1 cellular context compared by ENCODE assay signal in the genomic region with DNA sequence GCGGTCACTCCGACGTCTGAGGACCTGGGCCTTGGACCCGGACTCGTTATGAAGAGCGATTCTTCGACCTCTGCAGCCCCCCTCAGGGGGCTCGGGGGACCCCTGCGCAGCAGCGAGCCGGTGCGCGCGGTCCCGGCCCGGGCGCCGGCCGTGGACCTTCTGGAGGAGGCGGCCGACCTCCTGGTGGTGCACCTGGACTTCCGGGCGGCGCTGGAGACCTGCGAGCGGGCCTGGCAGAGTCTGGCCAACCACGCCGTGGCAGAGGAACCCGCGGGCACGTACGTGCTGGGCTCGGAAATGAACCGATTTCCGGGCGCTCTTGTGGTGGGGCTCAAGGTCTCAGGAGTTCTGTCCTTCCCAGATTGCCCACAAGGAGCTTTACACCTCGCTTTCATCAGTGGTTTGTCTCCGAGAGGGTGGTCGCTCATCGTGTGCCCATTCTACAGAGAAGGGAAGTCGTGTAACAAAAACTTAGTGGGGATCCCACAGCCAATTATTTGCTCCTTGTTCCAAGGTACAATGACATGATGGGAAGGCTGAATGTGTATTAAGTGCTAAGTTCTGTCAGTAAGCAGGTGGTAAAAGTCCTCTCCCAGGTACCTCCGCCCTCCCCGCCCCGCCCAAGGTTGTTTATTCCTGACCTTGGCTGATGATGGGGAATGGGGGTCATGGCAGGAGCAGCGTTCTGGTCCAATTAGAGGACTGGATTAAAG.
TF ChIP-seq lines count a peak whose summit lies in the region.

No MANE protein-coding gene starts in this region.

TF ChIP-seq in HepG2, 621 proteins besides CTCF, POLR2A, EP300 and RAD21 (continued from another document and continues in another):
- no peak for TF ChIP-seq ARID5B (CRISPR knock-in tag; IDR thresholded peaks at IDR 0.05)
- no peak for TF ChIP-seq RBM22 (optimal IDR thresholded peaks at IDR 0.05; ENCODE audit: low read length)
- TF ChIP-seq SNAPC2 (CRISPR knock-in tag; IDR thresholded peaks at IDR 0.05) = no peak
- no peak for TF ChIP-seq MTF2 (CRISPR knock-in tag; IDR thresholded peaks at IDR 0.05; ENCODE audit: borderline replicate concordance)
- TF ChIP-seq NCOR1 (IDR thresholded peaks at IDR 0.05; ENCODE audit: borderline replicate concordance, low read length) = no peak
- TF ChIP-seq GABPA (IDR thresholded peaks at IDR 0.05; ENCODE audit: low read depth, low read length) = peak; percentile 39
- TF ChIP-seq GABPA (CRISPR knock-in tag; IDR thresholded peaks at IDR 0.05; ENCODE audit: low read depth) = peak; percentile 34; the same call in 1 of the 2 replicates
- TF ChIP-seq SALL2 (CRISPR knock-in tag; IDR thresholded peaks at IDR 0.05) = no peak
- no peak for TF ChIP-seq MBD4 (IDR thresholded peaks at IDR 0.05; ENCODE audit: borderline replicate concordance, low read length)
- TF ChIP-seq MXD1 (CRISPR knock-in tag; IDR thresholded peaks at IDR 0.05) = peak; percentile 25; the same call in 1 of the 2 replicates
- TF ChIP-seq, protein P1, sequence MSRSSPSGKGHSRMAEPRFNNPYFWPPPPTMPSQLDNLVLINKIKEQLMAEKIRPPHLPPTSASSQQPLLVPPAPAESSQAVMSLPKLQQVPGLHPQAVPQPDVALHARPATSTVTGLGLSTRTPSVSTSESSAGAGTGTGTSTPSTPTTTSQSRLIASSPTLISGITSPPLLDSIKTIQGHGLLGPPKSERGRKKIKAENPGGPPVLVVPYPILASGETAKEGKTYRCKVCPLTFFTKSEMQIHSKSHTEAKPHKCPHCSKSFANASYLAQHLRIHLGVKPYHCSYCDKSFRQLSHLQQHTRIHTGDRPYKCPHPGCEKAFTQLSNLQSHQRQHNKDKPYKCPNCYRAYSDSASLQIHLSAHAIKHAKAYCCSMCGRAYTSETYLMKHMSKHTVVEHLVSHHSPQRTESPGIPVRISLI (CRISPR knock-in tag; IDR thresholded peaks at IDR 0.05; ENCODE audit: borderline replicate concordance) = no peak
- TF ChIP-seq ZFP90 (CRISPR knock-in tag; IDR thresholded peaks at IDR 0.05; ENCODE audit: borderline replicate concordance) = 0 out of 2 replicates have a peak, but pooled peaks have one; percentile 5
- TF ChIP-seq GLMP (CRISPR knock-in tag; IDR thresholded peaks at IDR 0.05; ENCODE audit: borderline replicate concordance) = no peak
- no peak for TF ChIP-seq ZNF350 (CRISPR knock-in tag; IDR thresholded peaks at IDR 0.05; ENCODE audit: borderline replicate concordance, low read depth)
- no peak for TF ChIP-seq ZNF558 (CRISPR knock-in tag; IDR thresholded peaks at IDR 0.05; ENCODE audit: borderline replicate concordance)
- no peak for TF ChIP-seq NCOA1 (CRISPR knock-in tag; IDR thresholded peaks at IDR 0.05)
- peak; percentile 81; the same call in 1 of the 2 replicates for TF ChIP-seq ZNF709 (CRISPR knock-in tag; IDR thresholded peaks at IDR 0.05)
- TF ChIP-seq, protein P2, sequence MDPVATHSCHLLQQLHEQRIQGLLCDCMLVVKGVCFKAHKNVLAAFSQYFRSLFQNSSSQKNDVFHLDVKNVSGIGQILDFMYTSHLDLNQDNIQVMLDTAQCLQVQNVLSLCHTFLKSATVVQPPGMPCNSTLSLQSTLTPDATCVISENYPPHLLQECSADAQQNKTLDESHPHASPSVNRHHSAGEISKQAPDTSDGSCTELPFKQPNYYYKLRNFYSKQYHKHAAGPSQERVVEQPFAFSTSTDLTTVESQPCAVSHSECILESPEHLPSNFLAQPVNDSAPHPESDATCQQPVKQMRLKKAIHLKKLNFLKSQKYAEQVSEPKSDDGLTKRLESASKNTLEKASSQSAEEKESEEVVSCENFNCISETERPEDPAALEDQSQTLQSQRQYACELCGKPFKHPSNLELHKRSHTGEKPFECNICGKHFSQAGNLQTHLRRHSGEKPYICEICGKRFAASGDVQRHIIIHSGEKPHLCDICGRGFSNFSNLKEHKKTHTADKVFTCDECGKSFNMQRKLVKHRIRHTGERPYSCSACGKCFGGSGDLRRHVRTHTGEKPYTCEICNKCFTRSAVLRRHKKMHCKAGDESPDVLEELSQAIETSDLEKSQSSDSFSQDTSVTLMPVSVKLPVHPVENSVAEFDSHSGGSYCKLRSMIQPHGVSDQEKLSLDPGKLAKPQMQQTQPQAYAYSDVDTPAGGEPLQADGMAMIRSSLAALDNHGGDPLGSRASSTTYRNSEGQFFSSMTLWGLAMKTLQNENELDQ (CRISPR knock-in tag; IDR thresholded peaks at IDR 0.05; ENCODE audit: borderline replicate concordance) = no peak
- TF ChIP-seq, protein P3, sequence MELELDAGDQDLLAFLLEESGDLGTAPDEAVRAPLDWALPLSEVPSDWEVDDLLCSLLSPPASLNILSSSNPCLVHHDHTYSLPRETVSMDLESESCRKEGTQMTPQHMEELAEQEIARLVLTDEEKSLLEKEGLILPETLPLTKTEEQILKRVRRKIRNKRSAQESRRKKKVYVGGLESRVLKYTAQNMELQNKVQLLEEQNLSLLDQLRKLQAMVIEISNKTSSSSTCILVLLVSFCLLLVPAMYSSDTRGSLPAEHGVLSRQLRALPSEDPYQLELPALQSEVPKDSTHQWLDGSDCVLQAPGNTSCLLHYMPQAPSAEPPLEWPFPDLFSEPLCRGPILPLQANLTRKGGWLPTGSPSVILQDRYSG (CRISPR knock-in tag; IDR thresholded peaks at IDR 0.05) = no peak
- no peak for TF ChIP-seq NR2C2 (CRISPR knock-in tag; IDR thresholded peaks at IDR 0.05; ENCODE audit: borderline replicate concordance)
- TF ChIP-seq ZFP1 (CRISPR knock-in tag; IDR thresholded peaks at IDR 0.05) = no peak
- TF ChIP-seq ZNF563 (CRISPR knock-in tag; IDR thresholded peaks at IDR 0.05) = no peak
- TF ChIP-seq SOX6 (IDR thresholded peaks at IDR 0.05) = no peak
- TF ChIP-seq SOX6 (CRISPR knock-in tag; IDR thresholded peaks at IDR 0.05) = no peak
- TF ChIP-seq POLR2G (IDR thresholded peaks at IDR 0.05; ENCODE audit: low read depth, low read length) = no peak; the same call in 1 of the 2 replicates
- no peak for TF ChIP-seq POGZ (CRISPR knock-in tag; IDR thresholded peaks at IDR 0.05)
- TF ChIP-seq ZNF44 (CRISPR knock-in tag; IDR thresholded peaks at IDR 0.05) = no peak
- peak; percentile 41; the same call in 1 of the 3 replicates for TF ChIP-seq MXI1 (IDR thresholded peaks at IDR 0.05; ENCODE audit: borderline replicate concordance, low read depth, low read length)
- TF ChIP-seq ZSCAN22 (CRISPR knock-in tag; IDR thresholded peaks at IDR 0.05) = no peak
- TF ChIP-seq TERF1 (CRISPR knock-in tag; IDR thresholded peaks at IDR 0.05) = no peak
- TF ChIP-seq ZKSCAN8 (CRISPR knock-in tag; IDR thresholded peaks at IDR 0.05; ENCODE audit: borderline replicate concordance) = no peak
- TF ChIP-seq MIER3 (CRISPR knock-in tag; IDR thresholded peaks at IDR 0.05; ENCODE audit: borderline replicate concordance) = no peak
- TF ChIP-seq ZNF619 (CRISPR knock-in tag; IDR thresholded peaks at IDR 0.05) = no peak
- TF ChIP-seq, protein P4, sequence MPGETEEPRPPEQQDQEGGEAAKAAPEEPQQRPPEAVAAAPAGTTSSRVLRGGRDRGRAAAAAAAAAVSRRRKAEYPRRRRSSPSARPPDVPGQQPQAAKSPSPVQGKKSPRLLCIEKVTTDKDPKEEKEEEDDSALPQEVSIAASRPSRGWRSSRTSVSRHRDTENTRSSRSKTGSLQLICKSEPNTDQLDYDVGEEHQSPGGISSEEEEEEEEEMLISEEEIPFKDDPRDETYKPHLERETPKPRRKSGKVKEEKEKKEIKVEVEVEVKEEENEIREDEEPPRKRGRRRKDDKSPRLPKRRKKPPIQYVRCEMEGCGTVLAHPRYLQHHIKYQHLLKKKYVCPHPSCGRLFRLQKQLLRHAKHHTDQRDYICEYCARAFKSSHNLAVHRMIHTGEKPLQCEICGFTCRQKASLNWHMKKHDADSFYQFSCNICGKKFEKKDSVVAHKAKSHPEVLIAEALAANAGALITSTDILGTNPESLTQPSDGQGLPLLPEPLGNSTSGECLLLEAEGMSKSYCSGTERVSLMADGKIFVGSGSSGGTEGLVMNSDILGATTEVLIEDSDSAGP (CRISPR knock-in tag; IDR thresholded peaks at IDR 0.05; ENCODE audit: borderline replicate concordance) = peak; percentile 48; the same call in 1 of the 2 replicates
- TF ChIP-seq ZNF281 (CRISPR knock-in tag; IDR thresholded peaks at IDR 0.05; ENCODE audit: borderline replicate concordance) = no peak
- no peak for TF ChIP-seq KMT2B (CRISPR knock-in tag; IDR thresholded peaks at IDR 0.05)
- TF ChIP-seq ZNF382 (CRISPR knock-in tag; IDR thresholded peaks at IDR 0.05; ENCODE audit: borderline replicate concordance) = no peak
- TF ChIP-seq CEBPB (IDR thresholded peaks at IDR 0.05; ENCODE audit: borderline replicate concordance, low read depth, low read length) = no peak
- TF ChIP-seq SUZ12 (IDR thresholded peaks at IDR 0.05; ENCODE audit: low read depth, low read length) = no peak
- TF ChIP-seq, protein P5, sequence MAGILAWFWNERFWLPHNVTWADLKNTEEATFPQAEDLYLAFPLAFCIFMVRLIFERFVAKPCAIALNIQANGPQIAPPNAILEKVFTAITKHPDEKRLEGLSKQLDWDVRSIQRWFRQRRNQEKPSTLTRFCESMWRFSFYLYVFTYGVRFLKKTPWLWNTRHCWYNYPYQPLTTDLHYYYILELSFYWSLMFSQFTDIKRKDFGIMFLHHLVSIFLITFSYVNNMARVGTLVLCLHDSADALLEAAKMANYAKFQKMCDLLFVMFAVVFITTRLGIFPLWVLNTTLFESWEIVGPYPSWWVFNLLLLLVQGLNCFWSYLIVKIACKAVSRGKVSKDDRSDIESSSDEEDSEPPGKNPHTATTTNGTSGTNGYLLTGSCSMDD (CRISPR knock-in tag; IDR thresholded peaks at IDR 0.05) = no peak
- TF ChIP-seq IRF9 (CRISPR knock-in tag; IDR thresholded peaks at IDR 0.05; ENCODE audit: borderline replicate concordance) = no peak
